In the genomic region with DNA sequence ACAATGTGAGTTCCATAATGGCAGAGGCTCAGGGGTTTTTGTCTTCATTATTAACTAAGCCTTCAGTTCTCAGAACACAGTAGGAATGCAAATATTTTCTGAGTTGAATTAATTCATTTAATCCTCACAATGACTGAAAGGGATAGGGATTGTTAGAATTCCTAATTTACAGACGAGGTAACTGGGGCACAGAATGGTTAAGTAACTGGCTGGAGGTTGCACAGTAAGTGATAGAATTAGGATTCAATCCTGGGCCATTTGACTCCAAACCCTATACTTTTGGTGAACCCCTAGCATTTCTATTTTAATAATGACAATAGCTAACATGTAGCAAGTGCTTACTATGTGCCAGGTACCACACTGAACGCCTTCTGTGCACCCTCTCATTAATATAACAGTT, we compare ENCODE assay signal across 24 cellular contexts.
DNase-seq lines count a peak whose midpoint lies in the region; ATAC-seq, FAIRE-seq and TF ChIP-seq lines count a peak whose summit lies in the region.
"Had no signal": no experiment of that assay in that cellular context is flagged by ENCODE, and none has a peak within 500 bp of the region (broad histone marks: within the 10 kb centered on the region; RNA-seq: fewer than 3 reads in every experiment).

No MANE protein-coding gene starts in this region.

- H3K36me3 Mint-ChIP-seq in Caco-2 (ENCODE audit: insufficient read depth, unreplicated experiment) (peaks cover 74% of the 10 kb centered on the region), immature natural killer cell (no peaks in the 10 kb centered on the region)
- H3K36me3 Mint-ChIP-seq: CD8-positive, alpha-beta T cell had no signal

- no peak overlapping the region for H2BK120ac ChIP-seq in mesendoderm (ENCODE audit: low read depth, low read length)

- H3K27ac Mint-ChIP-seq in Caco-2 (ENCODE audit: unreplicated experiment) (peak overlapping the region; percentile 50), immature natural killer cell (no peak overlapping the region)
- H3K27ac Mint-ChIP-seq: B cell; CD4-positive, alpha-beta T cell; CD8-positive, alpha-beta T cell had no signal

- no peak overlapping the region for H3K23ac ChIP-seq in mesendoderm (ENCODE audit: low read length)

- no peak overlapping the region for H2AFZ ChIP-seq in K562 (ENCODE audit: low read depth, low read length)

- peak overlapping the region; percentile 37 for H2BK15ac ChIP-seq in mesendoderm (replicated peaks; ENCODE audit: low read depth)

- H3K79me2 ChIP-seq in K562 (ENCODE audit: control insufficient read depth, insufficient read depth, low read length) (no peaks in the 10 kb centered on the region), mesendoderm (ENCODE audit: control insufficient read depth, insufficient read depth, low read length) (no peaks in the 10 kb centered on the region)

- ATAC-seq in K562 (no peak), HG03378 (IDR thresholded peaks at IDR 0.05; ENCODE audit: unreplicated experiment) (no peak)
- ATAC-seq: A549; CD8-positive, alpha-beta T cell; GM12878 had no signal

- no peaks in the 10 kb centered on the region for H4K20me1 ChIP-seq in K562 (replicated peaks; ENCODE audit: control insufficient read depth, insufficient read depth, low read length)
- H4K20me1 ChIP-seq: BLaER1 treated with 17β-estradiol and CSF1 and Interleukin-3, amounts not matched to agents 10 nM and 100 nM had no signal

- no peak for TF ChIP-seq POLR2A in K562 (conservative IDR thresholded peaks at IDR 0.05)

- no peak overlapping the region for H3K4ac ChIP-seq in mesendoderm (ENCODE audit: low read depth, low read length)

- peaks cover 32% of the 10 kb centered on the region for H3K4me1 ChIP-seq in Caco-2
- no peaks in the 10 kb centered on the region for H3K4me1 ChIP-seq in HEK293 (ENCODE audit: control insufficient read depth, insufficient read depth, low read length)
- no peaks in the 10 kb centered on the region; a peak in 1 of 5 replicates for H3K4me1 ChIP-seq in K562 (replicated peaks in 1 of 2; ENCODE audit: control insufficient read depth in 2 of 2, insufficient read depth in 2 of 2, low read length in 2 of 2)
- H3K4me1 ChIP-seq in mesendoderm (ENCODE audit: control insufficient read depth, low read depth, low read length), result peaks cover 12% of the 10 kb centered on the region

- TF ChIP-seq CTCF in Caco-2 (IDR thresholded peaks at IDR 0.05; ENCODE audit: insufficient read depth in 1 of 2, low read depth in 1 of 2, low read length in 1 of 2, severe bottlenecking in 1 of 2, unreplicated experiment in 1 of 2) (no peak), HEK293 (tag by site-specific recombination; IDR thresholded peaks at IDR 0.05) (no peak), K562 (IDR thresholded peaks at IDR 0.05 in 2 of 3, conservative IDR thresholded peaks at IDR 0.05 in 1 of 3; ENCODE audit: insufficient read depth in 2 of 3, low read depth in 1 of 3, low read length in 3 of 3) (no peak)

- H4K5ac ChIP-seq in mesendoderm (ENCODE audit: low read length), result no peak overlapping the region

- no peak for TF ChIP-seq RAD21 in K562 (CRISPR knock-in tag; conservative IDR thresholded peaks at IDR 0.05 in 1 of 2, IDR thresholded peaks at IDR 0.05 in 1 of 2)

- H3K9me3 ChIP-seq in Caco-2, result no peaks in the 10 kb centered on the region
- H3K9me3 ChIP-seq in HEK293 (ENCODE audit: control insufficient read depth, insufficient read depth, low read depth, low read length), result no peaks in the 10 kb centered on the region
- no peaks in the 10 kb centered on the region for H3K9me3 ChIP-seq in K562 (replicated peaks; ENCODE audit: control insufficient read depth, insufficient read depth, low read depth, low read length)
- H3K9me3 ChIP-seq: A549; BLaER1 treated with 17β-estradiol and CSF1 and Interleukin-3, amounts not matched to agents 10 nM and 100 nM had no signal

- H2BK5ac ChIP-seq in mesendoderm (ENCODE audit: low read length), result no peak overlapping the region

- in situ Hi-C loops in K562 (cut with MboI), result no loop called here

- CTCF ChIA-PET in Caco-2 (lab: Charles Lee) (no interaction called here), HEK293 (lab: Yijun Ruan, JAX) (no interaction called here), K562 (lab: Yijun Ruan, JAX; ENCODE audit: low intra/inter-chr PET ratio) (no interaction called here)

- WGBS in K562 (ENCODE audit: insufficient coverage, low coverage, missing lambda C conversion rate), result 51% methylated on average over 2 of the region's 2 CpGs
- no CpG with 5 or more reads among the region's 2 CpGs for WGBS in mesendoderm (ENCODE audit: extremely low coverage, insufficient coverage, low lambda C conversion rate)

- no peak for TF ChIP-seq EP300 in K562 (IDR thresholded peaks at IDR 0.05; ENCODE audit: low read length)

- no peaks in the 10 kb centered on the region for H3K27me3 ChIP-seq in Caco-2 (replicated peaks; ENCODE audit: control insufficient read depth, insufficient read depth, low read length)
- H3K27me3 ChIP-seq in K562 (ENCODE audit: control insufficient read depth in 2 of 2, insufficient read depth in 2 of 2, low read length in 2 of 2), result peaks cover 0 to 3% of the 10 kb centered on the region in 2 experiments; a peak in 1 of 5 replicates
- no peaks in the 10 kb centered on the region for H3K27me3 ChIP-seq in mesendoderm (ENCODE audit: insufficient read depth, low read length, poor library complexity)
- H3K27me3 ChIP-seq: BLaER1 treated with 17β-estradiol and CSF1 and Interleukin-3, amounts not matched to agents 10 nM and 100 nM had no signal

- H3K4me3 ChIP-seq in Caco-2 (ENCODE audit: low read depth, low read length) (no peak overlapping the region), HEK293 (ENCODE audit: low read depth, low read length) (no peak overlapping the region), K562 (no peak overlapping the region), mesendoderm (ENCODE audit: low read length) (no peak overlapping the region)
- H3K4me3 ChIP-seq: A549; BLaER1 treated with 17β-estradiol and CSF1 and Interleukin-3, amounts not matched to agents 10 nM and 100 nM; GM12878 had no signal

- POLR2A ChIA-PET in Caco-2 (lab: Charles Lee) (no interaction called here), HEK293 (lab: Yijun Ruan, JAX) (no interaction called here), K562 (lab: Yijun Ruan, JAX) (no interaction called here)

- no peak overlapping the region for H3K18ac ChIP-seq in mesendoderm (ENCODE audit: low read length)

- intact Hi-C loops in Caco-2 (cut with micrococcal nuclease; ENCODE audit: unreplicated experiment) (no loop called here), K562 (cut with micrococcal nuclease) (no loop called here)

- H3K27me3 Mint-ChIP-seq in Caco-2 (ENCODE audit: insufficient read depth, unreplicated experiment) (no peaks in the 10 kb centered on the region), immature natural killer cell (ENCODE audit: low read depth in 3 of 3) (peaks cover 0 to 2% (median 0%) of the 10 kb centered on the region in 3 donors)
- H3K27me3 Mint-ChIP-seq: B cell; CD4-positive, alpha-beta T cell had no signal

- H3K79me1 ChIP-seq in mesendoderm (ENCODE audit: low read length), result no peaks in the 10 kb centered on the region

- no peak overlapping the region for H2AK5ac ChIP-seq in mesendoderm (ENCODE audit: low read length)

- H3K56ac ChIP-seq in mesendoderm (ENCODE audit: low read length), result no peak overlapping the region

- H3K9ac ChIP-seq in K562 (ENCODE audit: insufficient read depth in 1 of 2, low read depth in 2 of 2, low read length in 2 of 2) (no peak overlapping the region), mesendoderm (ENCODE audit: low read length) (no peak overlapping the region)
- H3K9ac ChIP-seq: BLaER1 treated with 17β-estradiol and CSF1 and Interleukin-3, amounts not matched to agents 10 nM and 100 nM had no signal

- no peak overlapping the region for H4K8ac ChIP-seq in mesendoderm (ENCODE audit: low read depth, low read length)

- peaks cover 49% of the 10 kb centered on the region for H3K4me1 Mint-ChIP-seq in Caco-2 (ENCODE audit: low read depth, unreplicated experiment)
- H3K4me1 Mint-ChIP-seq in immature natural killer cell, result no peaks in the 10 kb centered on the region
- H3K4me1 Mint-ChIP-seq: B cell had no signal

- H3K36me3 ChIP-seq in Caco-2 (ENCODE audit: control insufficient read depth, insufficient read depth, low read length) (no peaks in the 10 kb centered on the region; the same call in none of the 2 replicates), HEK293 (ENCODE audit: control insufficient read depth in 2 of 2, insufficient read depth in 1 of 2, low read length in 2 of 2) (no peaks in the 10 kb centered on the region), K562 (ENCODE audit: control insufficient read depth, insufficient read depth, low read length) (no peaks in the 10 kb centered on the region), mesendoderm (ENCODE audit: control insufficient read depth, insufficient read depth, low read length) (no peaks in the 10 kb centered on the region)
- H3K36me3 ChIP-seq: BLaER1 treated with 17β-estradiol and CSF1 and Interleukin-3, amounts not matched to agents 10 nM and 100 nM had no signal

- no peaks in the 10 kb centered on the region for H3K9me1 ChIP-seq in K562 (ENCODE audit: control insufficient read depth, insufficient read depth, low read length)

- H3K27ac ChIP-seq in HEK293 (ENCODE audit: extremely low read depth, low read depth, low read length), result no peak overlapping the region
- H3K27ac ChIP-seq in K562 (ENCODE audit: extremely low read depth, low read depth, low read length), result no peak overlapping the region
- H3K27ac ChIP-seq in mesendoderm (ENCODE audit: low read depth, low read length), result no peak overlapping the region
- H3K27ac ChIP-seq: 22Rv1; BLaER1 treated with 17β-estradiol and CSF1 and Interleukin-3, amounts not matched to agents 10 nM and 100 nM; C4-2B had no signal

- FAIRE-seq in K562 (lab: Jason Lieb, UNC), result no peak
- FAIRE-seq: A549, GM12878, GM12892, GM18507 had no signal

- H3K4me2 ChIP-seq in K562 (ENCODE audit: insufficient read depth, low read length) (no peak overlapping the region), mesendoderm (ENCODE audit: low read length) (no peak overlapping the region)
- H3K4me2 ChIP-seq: A549; BLaER1 treated with 17β-estradiol and CSF1 and Interleukin-3, amounts not matched to agents 10 nM and 100 nM had no signal

- no TSS peak for BruUV-seq in Caco-2 (replicated peaks; lab: Mats Ljungman, UMichigan)
- no TSS peak for BruUV-seq in K562 (replicated peaks; lab: Mats Ljungman, UMichigan)

- H3K9me3 Mint-ChIP-seq in Caco-2 (ENCODE audit: unreplicated experiment) (no peaks in the 10 kb centered on the region), immature natural killer cell (no peaks in the 10 kb centered on the region)
- H3K9me3 Mint-ChIP-seq: CD4-positive, alpha-beta T cell; CD8-positive, alpha-beta T cell had no signal

- DNase-seq in Caco-2, result no peak
- no peak for DNase-seq in K562 (ENCODE audit: extremely low read depth in 1 of 4, low spot score in 3 of 4)
- no peak for DNase-seq in mesendoderm
- no peak for DNase-seq in immature natural killer cell
- no peak for DNase-seq in NCI-H446 (lab: John Stamatoyannopoulos, UW)
- DNase-seq: AML-193; CD4-positive, alpha-beta T cell; CD8-positive, alpha-beta T cell; DMS 273 treated with DMSO at 0.1 percent for 48 hours; DMS153; DMS53; DMS79; DND-41; GDM1 had no signal

- no peak overlapping the region for H3K4me3 Mint-ChIP-seq in Caco-2 (ENCODE audit: unreplicated experiment)
- no peak overlapping the region for H3K4me3 Mint-ChIP-seq in immature natural killer cell
- H3K4me3 Mint-ChIP-seq: B cell; CD4-positive, alpha-beta T cell; CD8-positive, alpha-beta T cell had no signal
